In the genomic region with DNA sequence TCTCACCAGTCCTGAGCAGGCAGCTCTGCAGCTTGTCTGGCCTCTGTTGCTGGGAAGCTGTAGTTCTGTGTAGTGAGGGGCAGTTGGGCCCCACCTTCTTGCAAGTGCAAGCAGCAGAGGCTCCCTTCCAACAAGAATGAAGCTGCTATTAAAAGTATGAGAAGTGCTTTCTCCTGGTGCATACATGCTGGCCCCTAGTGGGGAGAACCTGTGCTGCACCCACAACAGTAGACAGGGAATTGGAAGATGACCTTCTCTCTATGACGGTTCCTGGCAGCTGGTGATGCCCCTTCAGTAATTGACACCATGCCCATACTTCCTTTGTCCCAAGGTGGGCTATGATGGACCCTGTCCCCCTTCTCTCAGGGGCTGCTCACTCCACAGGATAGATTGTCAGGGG, we compare ENCODE assay signal across 8 cellular contexts.
DNase-seq lines count a peak whose midpoint lies in the region; ATAC-seq, FAIRE-seq and TF ChIP-seq lines count a peak whose summit lies in the region.
"Not testable (repeated sequence)": the region's sequence is repeated elsewhere in the genome, so short reads cannot be mapped to it uniquely, and the experiment has no call there.

No MANE protein-coding gene starts in this region.

- not testable (repeated sequence) for H3K36me3 ChIP-seq in DND-41 (ENCODE audit: insufficient read depth, low read length); K562 (ENCODE audit: control insufficient read depth, insufficient read depth, low read length); mucosa of descending colon (ENCODE audit: low read depth)

- H3K9ac ChIP-seq in DND-41 (ENCODE audit: low read depth, low read length); K562 (ENCODE audit: insufficient read depth in 1 of 2, low read depth in 2 of 2, low read length in 2 of 2): not testable (repeated sequence)

- not testable (repeated sequence) for H4K20me1 ChIP-seq in DND-41 (ENCODE audit: insufficient read depth, low read length); K562 (replicated peaks; ENCODE audit: control insufficient read depth, insufficient read depth, low read length)

- not testable (repeated sequence) for H3K9me3 ChIP-seq in DND-41 (ENCODE audit: insufficient read depth, low read length, severe bottlenecking); K562 (replicated peaks; ENCODE audit: control insufficient read depth, insufficient read depth, low read depth, low read length); mucosa of descending colon

- H3K79me2 ChIP-seq in DND-41 (ENCODE audit: insufficient read depth, low read length); K562 (ENCODE audit: control insufficient read depth, insufficient read depth, low read length): not testable (repeated sequence)

- not testable (repeated sequence) for BruUV-seq in K562 (replicated peaks; lab: Mats Ljungman, UMichigan)

- H3K4me3 ChIP-seq in DND-41 (ENCODE audit: low read depth in 1 of 2, low read length in 2 of 2); K562; mucosa of descending colon: not testable (repeated sequence)

- H3K27me3 ChIP-seq in DND-41 (ENCODE audit: insufficient read depth, low read length, poor library complexity); K562 (ENCODE audit: control insufficient read depth in 2 of 2, insufficient read depth in 2 of 2, low read length in 2 of 2): not testable (repeated sequence)

- POLR2A ChIA-PET in K562 (lab: Yijun Ruan, JAX) = not testable (repeated sequence)

- CTCF ChIA-PET in K562 (lab: Yijun Ruan, JAX; ENCODE audit: low intra/inter-chr PET ratio) = not testable (repeated sequence)

- in situ Hi-C loops in K562 (cut with MboI) = not testable (repeated sequence)

- ATAC-seq in DND-41 (ENCODE audit: insufficient read depth, low read depth) (peak; percentile 34; the same call in 1 of the 3 replicates), GM18868 (IDR thresholded peaks at IDR 0.05; ENCODE audit: unreplicated experiment) (peak; percentile 72), GM19463 (IDR thresholded peaks at IDR 0.05; ENCODE audit: unreplicated experiment) (peak; percentile 63), HG03025 (IDR thresholded peaks at IDR 0.05; ENCODE audit: low FRiP score, unreplicated experiment) (peak; percentile 62), HG03575 (IDR thresholded peaks at IDR 0.05; ENCODE audit: extremely low read depth, insufficient number of reproducible peaks, low FRiP score, unreplicated experiment) (peak; percentile 43), K562 (peak; percentile 57; the same call in 2 of the 3 replicates), mucosa of descending colon (peak; percentile 33)

- H3K27ac ChIP-seq in DND-41 (ENCODE audit: low read length); K562 (ENCODE audit: extremely low read depth, low read depth, low read length): not testable (repeated sequence)

- DNase-seq in DND-41; H54 (ENCODE audit: insufficient read length, low spot score); K562 (ENCODE audit: extremely low read depth in 1 of 4, low spot score in 3 of 4); mucosa of descending colon: not testable (repeated sequence)

- not testable (repeated sequence) for H3K4me2 ChIP-seq in DND-41 (ENCODE audit: insufficient read depth, low read length); K562 (ENCODE audit: insufficient read depth, low read length)

- WGBS in K562 (ENCODE audit: insufficient coverage, low coverage, missing lambda C conversion rate) = no CpG with 5 or more reads among the region's 1 CpG

- peak; percentile 75 for FAIRE-seq in H54 (lab: Jason Lieb, UNC)
- FAIRE-seq in K562 (lab: Jason Lieb, UNC) = not testable (repeated sequence)

- TF ChIP-seq POLR2A in H54 (IDR thresholded peaks at IDR 0.05; ENCODE audit: low read depth, low read length); K562 (conservative IDR thresholded peaks at IDR 0.05): not testable (repeated sequence)

- H3K9me1 ChIP-seq in K562 (ENCODE audit: control insufficient read depth, insufficient read depth, low read length) = not testable (repeated sequence)

- not testable (repeated sequence) for TF ChIP-seq RAD21 in K562 (CRISPR knock-in tag; conservative IDR thresholded peaks at IDR 0.05 in 1 of 2, IDR thresholded peaks at IDR 0.05 in 1 of 2)

- not testable (repeated sequence) for H2AFZ ChIP-seq in DND-41 (ENCODE audit: low read depth, low read length); K562 (ENCODE audit: low read depth, low read length)

- intact Hi-C loops in K562 (cut with micrococcal nuclease); mucosa of descending colon (cut with DNase I, micrococcal nuclease): not testable (repeated sequence)

- TF ChIP-seq EP300 in K562 (IDR thresholded peaks at IDR 0.05; ENCODE audit: low read length) = not testable (repeated sequence)

- not testable (repeated sequence) for H3K4me1 ChIP-seq in DND-41 (ENCODE audit: insufficient read depth, low read length); K562 (replicated peaks in 1 of 2; ENCODE audit: control insufficient read depth in 2 of 2, insufficient read depth in 2 of 2, low read length in 2 of 2); mucosa of descending colon (ENCODE audit: low read depth)

- TF ChIP-seq CTCF in DND-41 (IDR thresholded peaks at IDR 0.05; ENCODE audit: borderline replicate concordance, extremely low read depth, low read length, poor library complexity, severe bottlenecking); K562 (IDR thresholded peaks at IDR 0.05 in 2 of 3, conservative IDR thresholded peaks at IDR 0.05 in 1 of 3; ENCODE audit: insufficient read depth in 2 of 3, low read depth in 1 of 3, low read length in 3 of 3); mucosa of descending colon (IDR thresholded peaks at IDR 0.05): not testable (repeated sequence)
